ENCODE assay signal across 8 cellular contexts in genomic region chr2:77588438-77588837, GRCh38.
"Had no signal": no experiment of that assay in that cellular context is flagged by ENCODE, and none has a peak within 500 bp of the region (broad histone marks: within the 10 kb centered on the region; RNA-seq: fewer than 3 reads in every experiment).

No MANE protein-coding gene starts in this region.

- H2AFZ ChIP-seq: GM23248 had no signal

- ATAC-seq: HCT116 had no signal

- H3K4me1 ChIP-seq: HAP-1 had no signal

- H3K4me2 ChIP-seq: KMS-11 had no signal

- H3K4me3 ChIP-seq: GM23248, HAP-1 had no signal

- H3K27ac ChIP-seq: GM23248, KMS-11 had no signal

- H3K36me3 ChIP-seq: HAP-1 had no signal

- DNase-seq: GM23248, GOT3, H7, KBM-7 had no signal

- H3K9ac ChIP-seq: GM23248, KMS-11 had no signal

- FAIRE-seq: HTR-8/SVneo had no signal

- H3K9me3 ChIP-seq: HAP-1 had no signal
